2 cellular contexts compared by ENCODE assay signal in the genomic region with DNA sequence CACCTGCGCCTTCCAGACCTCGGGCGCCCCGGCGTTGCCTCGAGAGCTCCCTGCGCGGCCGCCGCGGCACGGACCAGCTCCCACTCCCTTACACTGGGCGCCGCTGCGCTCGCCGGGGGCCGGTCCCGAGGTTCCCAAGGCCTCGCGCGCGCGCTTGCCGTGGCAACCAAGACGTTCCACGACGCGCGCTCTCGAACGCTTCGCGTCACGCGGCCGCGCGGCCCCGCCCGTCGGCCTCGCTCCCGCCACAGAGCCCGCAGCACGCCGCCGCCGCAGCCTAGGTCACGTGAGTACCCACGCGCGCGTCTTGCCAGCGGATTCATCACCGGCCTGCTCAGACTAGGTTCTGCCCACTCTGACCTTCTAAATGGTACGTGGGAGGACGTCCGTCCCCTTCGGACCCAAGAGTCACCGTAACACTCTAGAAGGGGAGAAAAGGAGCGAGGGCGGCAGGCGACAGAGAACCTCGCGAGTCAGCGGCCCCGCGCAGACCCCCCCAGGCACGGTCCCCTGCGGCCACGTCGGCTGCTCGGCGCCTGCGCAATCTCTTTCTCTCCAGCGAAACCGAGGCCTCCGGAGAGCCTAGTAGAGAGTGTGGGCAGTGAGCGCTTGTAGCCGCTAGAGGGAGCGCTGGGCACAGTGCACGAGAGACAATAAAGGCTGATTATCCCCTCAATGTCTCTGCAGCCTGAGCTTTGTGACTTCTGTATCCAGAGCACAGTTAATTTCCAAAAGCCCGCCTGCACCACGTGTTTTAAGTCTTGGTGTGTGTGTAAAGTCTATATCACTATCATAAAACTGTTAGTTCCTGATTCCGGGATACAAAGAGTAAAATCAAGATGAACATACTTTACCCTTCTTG.
A peak's percentile ranks its signal among the peaks of the same experiment; 100 is the strongest.
TF ChIP-seq lines count a peak whose summit lies in the region.

A gene with protein sequence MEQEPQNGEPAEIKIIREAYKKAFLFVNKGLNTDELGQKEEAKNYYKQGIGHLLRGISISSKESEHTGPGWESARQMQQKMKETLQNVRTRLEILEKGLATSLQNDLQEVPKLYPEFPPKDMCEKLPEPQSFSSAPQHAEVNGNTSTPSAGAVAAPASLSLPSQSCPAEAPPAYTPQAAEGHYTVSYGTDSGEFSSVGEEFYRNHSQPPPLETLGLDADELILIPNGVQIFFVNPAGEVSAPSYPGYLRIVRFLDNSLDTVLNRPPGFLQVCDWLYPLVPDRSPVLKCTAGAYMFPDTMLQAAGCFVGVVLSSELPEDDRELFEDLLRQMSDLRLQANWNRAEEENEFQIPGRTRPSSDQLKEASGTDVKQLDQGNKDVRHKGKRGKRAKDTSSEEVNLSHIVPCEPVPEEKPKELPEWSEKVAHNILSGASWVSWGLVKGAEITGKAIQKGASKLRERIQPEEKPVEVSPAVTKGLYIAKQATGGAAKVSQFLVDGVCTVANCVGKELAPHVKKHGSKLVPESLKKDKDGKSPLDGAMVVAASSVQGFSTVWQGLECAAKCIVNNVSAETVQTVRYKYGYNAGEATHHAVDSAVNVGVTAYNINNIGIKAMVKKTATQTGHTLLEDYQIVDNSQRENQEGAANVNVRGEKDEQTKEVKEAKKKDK (minus strand): TSS at position 173 of the 862 bp plus-strand sequence. CDS start 10,564 bp downstream, outside the sequence.

TF ChIP-seq in HCT116, 20 proteins besides CTCF, POLR2A, EP300 and RAD21:
- TF ChIP-seq EGR1 (IDR thresholded peaks at IDR 0.05; ENCODE audit: low read depth) (no peak), EZH2phosphoT487 (IDR thresholded peaks at IDR 0.05; ENCODE audit: borderline replicate concordance) (no peak), SIN3A (IDR thresholded peaks at IDR 0.05; ENCODE audit: low read depth) (no peak), ZNF274 (IDR thresholded peaks at IDR 0.05; ENCODE audit: low read depth, low read length) (no peak), EZH2 (IDR thresholded peaks at IDR 0.05) (no peak), CBX3 (IDR thresholded peaks at IDR 0.05; ENCODE audit: low read depth) (no peak), ELF1 (IDR thresholded peaks at IDR 0.05; ENCODE audit: borderline replicate concordance, low read depth) (no peak), TCF7L2 (IDR thresholded peaks at IDR 0.05; ENCODE audit: borderline replicate concordance, extremely low read depth, insufficient read depth, insufficient read length) (no peak), POLR2AphosphoS5 (IDR thresholded peaks at IDR 0.05; ENCODE audit: low read depth, low read length) (no peak), FOSL1 (IDR thresholded peaks at IDR 0.05; ENCODE audit: low read depth) (no peak), SRF (IDR thresholded peaks at IDR 0.05; ENCODE audit: low read depth) (no peak)
- TF ChIP-seq, protein P1, sequence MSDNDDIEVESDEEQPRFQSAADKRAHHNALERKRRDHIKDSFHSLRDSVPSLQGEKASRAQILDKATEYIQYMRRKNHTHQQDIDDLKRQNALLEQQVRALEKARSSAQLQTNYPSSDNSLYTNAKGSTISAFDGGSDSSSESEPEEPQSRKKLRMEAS (IDR thresholded peaks at IDR 0.05) = no peak

TF ChIP-seq in SK-N-SH, 30 proteins besides CTCF, POLR2A, EP300 and RAD21:
- no peak for TF ChIP-seq FOXM1 (IDR thresholded peaks at IDR 0.05; ENCODE audit: low read depth)
- TF ChIP-seq, protein P1 (IDR thresholded peaks at IDR 0.05; ENCODE audit: low read depth) = peak; percentile 81; the same call in 1 of the 2 replicates
- no peak for TF ChIP-seq YY1 (IDR thresholded peaks at IDR 0.05; ENCODE audit: low read depth)
- TF ChIP-seq SIN3A (IDR thresholded peaks at IDR 0.05; ENCODE audit: borderline replicate concordance, low read depth, low read length) = no peak
- peak; percentile 50 for TF ChIP-seq NRF1 (IDR thresholded peaks at IDR 0.05; ENCODE audit: low read depth, low read length)
- TF ChIP-seq SMC3 (IDR thresholded peaks at IDR 0.05; ENCODE audit: low read depth, low read length) = peak; percentile 75
- peak; percentile 47 for TF ChIP-seq CHD2 (IDR thresholded peaks at IDR 0.05; ENCODE audit: low read length, partially characterized antibody)
- TF ChIP-seq, protein P2, sequence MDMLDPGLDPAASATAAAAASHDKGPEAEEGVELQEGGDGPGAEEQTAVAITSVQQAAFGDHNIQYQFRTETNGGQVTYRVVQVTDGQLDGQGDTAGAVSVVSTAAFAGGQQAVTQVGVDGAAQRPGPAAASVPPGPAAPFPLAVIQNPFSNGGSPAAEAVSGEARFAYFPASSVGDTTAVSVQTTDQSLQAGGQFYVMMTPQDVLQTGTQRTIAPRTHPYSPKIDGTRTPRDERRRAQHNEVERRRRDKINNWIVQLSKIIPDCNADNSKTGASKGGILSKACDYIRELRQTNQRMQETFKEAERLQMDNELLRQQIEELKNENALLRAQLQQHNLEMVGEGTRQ (IDR thresholded peaks at IDR 0.05; ENCODE audit: borderline replicate concordance, low read depth, low read length) = 0 out of 2 replicates have a peak, but pooled peaks have one; percentile 49
- TF ChIP-seq, protein P3, sequence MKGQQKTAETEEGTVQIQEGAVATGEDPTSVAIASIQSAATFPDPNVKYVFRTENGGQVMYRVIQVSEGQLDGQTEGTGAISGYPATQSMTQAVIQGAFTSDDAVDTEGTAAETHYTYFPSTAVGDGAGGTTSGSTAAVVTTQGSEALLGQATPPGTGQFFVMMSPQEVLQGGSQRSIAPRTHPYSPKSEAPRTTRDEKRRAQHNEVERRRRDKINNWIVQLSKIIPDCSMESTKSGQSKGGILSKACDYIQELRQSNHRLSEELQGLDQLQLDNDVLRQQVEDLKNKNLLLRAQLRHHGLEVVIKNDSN (IDR thresholded peaks at IDR 0.05; ENCODE audit: borderline replicate concordance, low read depth) = peak; percentile 89
TF ChIP-seq in SK-N-SH: peak in this region for 6.
